Comparison of ENCODE assay signal across 13 cellular contexts in the genomic region with DNA sequence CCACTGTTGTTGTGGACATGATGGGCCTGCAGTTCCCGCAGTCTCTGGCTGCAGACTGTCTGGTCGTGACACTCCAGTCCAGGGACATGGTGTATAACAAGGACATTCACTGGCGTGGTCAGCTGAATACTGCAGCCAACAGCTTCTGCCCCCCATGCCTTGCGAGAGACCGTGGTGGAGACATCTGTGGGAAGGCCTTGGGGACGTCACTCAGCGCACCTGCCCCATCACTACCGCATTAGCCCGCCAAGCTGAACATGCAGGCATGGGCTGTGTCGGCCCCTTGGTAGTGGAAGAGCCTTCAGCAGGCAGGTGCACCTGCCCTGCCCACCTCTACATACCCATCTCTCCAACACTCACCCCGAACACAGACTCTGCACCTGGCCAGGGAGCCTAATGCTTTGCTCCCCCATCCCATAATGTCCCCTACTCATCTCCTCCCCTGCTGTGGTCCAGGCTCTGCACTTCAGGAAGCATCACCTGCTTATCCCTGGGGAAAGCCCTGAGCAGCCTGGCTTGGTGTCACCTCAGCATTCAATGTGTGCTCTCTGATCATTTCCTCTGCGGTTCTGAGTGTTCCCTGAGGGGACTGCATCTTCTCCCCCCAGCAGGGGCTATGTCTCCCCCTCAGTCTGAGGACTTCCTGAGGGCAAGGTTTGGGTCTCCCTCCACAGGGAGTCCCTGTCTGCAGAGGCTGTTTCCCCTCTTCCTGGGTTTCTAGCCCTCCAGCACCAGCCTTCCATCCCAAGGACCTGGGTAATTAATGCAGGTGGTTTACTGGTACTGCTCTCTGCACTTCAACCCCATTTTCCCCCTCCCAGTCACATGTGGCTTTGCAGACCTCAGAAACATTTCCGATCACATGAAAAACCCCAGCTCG. TPM values are rescaled to one million over a fixed set of nuclear protein-coding genes. Genes with fewer than 3 reads are reported as not detected.
DNase-seq lines count a peak whose midpoint lies in the region; ATAC-seq, FAIRE-seq and TF ChIP-seq lines count a peak whose summit lies in the region.
"Had no signal": no experiment of that assay in that cellular context is flagged by ENCODE, and none has a peak within 500 bp of the region (broad histone marks: within the 10 kb centered on the region; RNA-seq: fewer than 3 reads in every experiment).

No MANE protein-coding gene starts in this region.

- H3K4me3 ChIP-seq in GM06990 (replicated peaks; ENCODE audit: low read depth, low read length): no peak overlapping the region
- H3K4me3 ChIP-seq in H7 (ENCODE audit: insufficient read depth, low read depth, low read length): no peak overlapping the region
- H3K4me3 ChIP-seq in neutrophil (ENCODE audit: low read depth in 1 of 2, low read length in 1 of 2): no peak overlapping the region
- H3K4me3 ChIP-seq: SK-N-MC had no signal

- H3K9me3 ChIP-seq in neutrophil: no peaks in the 10 kb centered on the region

- peaks cover 56 to 61% of the 10 kb centered on the region in 2 experiments for H3K4me1 ChIP-seq in neutrophil (ENCODE audit: control insufficient read depth in 1 of 2, insufficient read depth in 1 of 2, low read depth in 1 of 2, low read length in 1 of 2)

- TF ChIP-seq CTCF in GM06990 (IDR thresholded peaks at IDR 0.05; ENCODE audit: insufficient read depth, low read length, poor library complexity, severe bottlenecking) (no peak), neutrophil (IDR thresholded peaks at IDR 0.05) (no peak)

- H3K27me3 ChIP-seq in GM06990 (replicated peaks; ENCODE audit: control insufficient read depth, insufficient read depth, low read length) (no peaks in the 10 kb centered on the region), H7 (ENCODE audit: control insufficient read depth, insufficient read depth, low read length) (no peaks in the 10 kb centered on the region), neutrophil (peaks cover 1% of the 10 kb centered on the region)

- peaks cover 13% of the 10 kb centered on the region for H3K4me1 Mint-ChIP-seq in T-helper 2 cell treated with Interferon-gamma antibody and Interleukin-4, amounts not matched to agents 5 μg/mL and 100 μg/mL, for 36 hours (ENCODE audit: low read depth)

- no peak for FAIRE-seq in H54 (lab: Jason Lieb, UNC)

- peak overlapping the region; percentile 83 for H3K27ac ChIP-seq in neutrophil
- H3K27ac ChIP-seq: SK-N-MC had no signal

- H3K27me3 Mint-ChIP-seq in T-helper 2 cell treated with Interferon-gamma antibody and Interleukin-4, amounts not matched to agents 5 μg/mL and 100 μg/mL, for 36 hours (ENCODE audit: low read depth): peaks cover 12% of the 10 kb centered on the region

- H3K27ac Mint-ChIP-seq in T-helper 2 cell treated with Interferon-gamma antibody and Interleukin-4, amounts not matched to agents 5 μg/mL and 100 μg/mL, for 36 hours: no peak overlapping the region

- no peak for ATAC-seq in GM21360 (IDR thresholded peaks at IDR 0.05; ENCODE audit: unreplicated experiment)

- H3K36me3 ChIP-seq in GM06990 (ENCODE audit: control insufficient read depth, insufficient read depth, low read length): no peaks in the 10 kb centered on the region
- no peaks in the 10 kb centered on the region for H3K36me3 ChIP-seq in H7 (replicated peaks; ENCODE audit: control insufficient read depth, insufficient read depth, low read length)
- H3K36me3 ChIP-seq in neutrophil: no peaks in the 10 kb centered on the region

- DNase-seq in GM06990 (ENCODE audit: extremely low read depth, insufficient read length) (peak; percentile 56), H7 (peak; percentile 6), H54 (ENCODE audit: insufficient read length, low spot score) (no peak)
- DNase-seq in T-helper 2 cell treated with Interferon-gamma antibody and Interleukin-4, amounts not matched to agents 5 μg/mL and 100 μg/mL, for 36 hours (ENCODE audit: low spot score): peak; percentile 3
- DNase-seq in stimulated activated CD4-positive, alpha-beta T cell treated with anti-CD3 and anti-CD28 coated beads, Interleukin-4, amount 100 ng/mL, for 4 hours: no peak
- DNase-seq: activated CD4-positive, CD25-positive, alpha-beta regulatory T cell treated with anti-CD3 and anti-CD28 coated beads, Interleukin-2, amount 50 U/mL, for 72 hours; activated naive CD4-positive, alpha-beta T cell; cortex of kidney; NCI-H82 had no signal

- TF ChIP-seq POLR2A in H54 (IDR thresholded peaks at IDR 0.05; ENCODE audit: low read depth, low read length): no peak; the same call in 1 of the 2 replicates

- H3K36me3 Mint-ChIP-seq in T-helper 2 cell treated with Interferon-gamma antibody and Interleukin-4, amounts not matched to agents 5 μg/mL and 100 μg/mL, for 36 hours (ENCODE audit: low read depth): no peaks in the 10 kb centered on the region

- no peaks in the 10 kb centered on the region for H3K9me3 Mint-ChIP-seq in T-helper 2 cell treated with Interferon-gamma antibody and Interleukin-4, amounts not matched to agents 5 μg/mL and 100 μg/mL, for 36 hours

- H3K4me3 Mint-ChIP-seq in T-helper 2 cell treated with Interferon-gamma antibody and Interleukin-4, amounts not matched to agents 5 μg/mL and 100 μg/mL, for 36 hours: no peak overlapping the region

RNA-seq across cellular contexts. Expression of a gene that starts 3.2 kb away (rescaled TPM):
- total RNA-seq in H7 (2014; rRNA removed; shearing (Covaris generic)): not detected in 2 replicates
- total RNA-seq: mononuclear cell had no signal

RNA-seq across cellular contexts. Expression of a gene that starts 12.2 kb away (rescaled TPM):
- not detected in 2 replicates for total RNA-seq in H7 (2014; rRNA removed; shearing (Covaris generic))

RNA-seq across cellular contexts. Expression of a gene that starts 30.0 kb away (rescaled TPM):
- not detected in 2 replicates for total RNA-seq in H7 (2014; rRNA removed; shearing (Covaris generic))

RNA-seq across cellular contexts. Expression of a gene that starts 32.7 kb away (rescaled TPM):
- total RNA-seq in H7 (2014; rRNA removed; shearing (Covaris generic)): not detected in 2 replicates
- total RNA-seq: mononuclear cell had no signal

RNA-seq across cellular contexts. Expression of a gene that starts 45.4 kb away (rescaled TPM):
- not detected in 2 replicates for total RNA-seq in H7 (2014; rRNA removed; shearing (Covaris generic))

Comparison
In these comparisons a context has a peak if more than half of its experiments do, and no peak if none do; other contexts are left out.
1. DNase-seq: peak in GM06990 (single experiment), H7 (single experiment) and T-helper 2 cell treated with Interferon-gamma antibody and Interleukin-4, amounts not matched to agents 5 μg/mL and 100 μg/mL, for 36 hours (single experiment); none in H54 (single experiment) and stimulated activated CD4-positive, alpha-beta T cell treated with anti-CD3 and anti-CD28 coated beads, Interleukin-4, amount 100 ng/mL, for 4 hours (0 of 2).